8 cellular contexts compared by ENCODE assay signal in the genomic region with DNA sequence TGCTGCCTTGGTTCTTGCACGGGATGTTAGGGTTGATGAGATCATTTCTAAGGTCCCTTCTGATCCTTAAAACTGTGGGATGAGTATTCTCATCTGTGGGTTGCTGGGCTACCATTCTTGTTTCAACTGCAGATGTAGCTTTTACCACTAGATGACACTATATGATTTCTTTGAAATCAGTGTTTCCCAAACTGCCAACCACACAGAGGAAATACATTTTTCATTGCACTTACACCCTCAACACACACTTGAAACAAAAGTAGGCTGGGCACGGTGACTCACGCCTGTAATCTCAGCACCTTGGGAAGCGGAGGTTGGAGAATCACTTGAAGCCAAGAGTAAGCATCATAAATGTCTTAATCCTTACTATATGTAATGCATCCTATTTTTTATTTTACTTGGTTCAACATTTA. TPM values are rescaled to one million over a fixed set of nuclear protein-coding genes. Genes with fewer than 3 reads are reported as not detected.
DNase-seq lines count a peak whose midpoint lies in the region; ATAC-seq and TF ChIP-seq lines count a peak whose summit lies in the region.

No MANE protein-coding gene starts in this region.

- H3K27ac Mint-ChIP-seq in osteocyte (ENCODE audit: unreplicated experiment) = no peak overlapping the region

- no peak for TF ChIP-seq POLR2A in erythroblast (IDR thresholded peaks at IDR 0.05; ENCODE audit: low read length)

- H3K9me3 Mint-ChIP-seq in osteocyte (ENCODE audit: unreplicated experiment) = no peaks in the 10 kb centered on the region

- no peaks in the 10 kb centered on the region for H3K4me1 ChIP-seq in DND-41 (ENCODE audit: insufficient read depth, low read length)

- TF ChIP-seq CTCF in DND-41 (IDR thresholded peaks at IDR 0.05; ENCODE audit: borderline replicate concordance, extremely low read depth, low read length, poor library complexity, severe bottlenecking) (peak; percentile 81), VCaP (conservative IDR thresholded peaks at IDR 0.05) (peak; percentile 81), osteocyte (IDR thresholded peaks at IDR 0.05) (peak; percentile 59)

- no peaks in the 10 kb centered on the region for H3K27me3 Mint-ChIP-seq in osteocyte (ENCODE audit: unreplicated experiment)

- peaks cover 19% of the 10 kb centered on the region; the same call in 1 of the 2 replicates for H3K36me3 ChIP-seq in DND-41 (ENCODE audit: insufficient read depth, low read length)

- no peak overlapping the region for H2AFZ ChIP-seq in DND-41 (ENCODE audit: low read depth, low read length)

- H3K4me1 Mint-ChIP-seq in osteocyte (ENCODE audit: unreplicated experiment) = peaks cover 6% of the 10 kb centered on the region

- no peak overlapping the region for H3K4me2 ChIP-seq in DND-41 (ENCODE audit: insufficient read depth, low read length)

- H3K27ac ChIP-seq in DND-41 (ENCODE audit: low read length) = no peak overlapping the region
- no peak overlapping the region for H3K27ac ChIP-seq in VCaP

- H3K79me2 ChIP-seq in DND-41 (ENCODE audit: insufficient read depth, low read length) = peaks cover 7% of the 10 kb centered on the region; the same call in 1 of the 2 replicates

- H3K9ac ChIP-seq in DND-41 (ENCODE audit: low read depth, low read length) = no peak overlapping the region

- no peak overlapping the region for H3K4me3 ChIP-seq in DND-41 (ENCODE audit: low read depth in 1 of 2, low read length in 2 of 2)

- DNase-seq in DND-41 = peak; percentile 32
- peak; percentile 89 for DNase-seq in LHCN-M2 (ENCODE audit: low read depth)
- DNase-seq in erythroblast (lab: John Stamatoyannopoulos, UW) = peak; percentile 19 to 31
- no peak for DNase-seq in osteocyte (ENCODE audit: extremely low spot score, unreplicated experiment)
- no peak for DNase-seq in GDM1 (lab: John Stamatoyannopoulos, UW)

- H3K9me3 ChIP-seq in DND-41 (ENCODE audit: insufficient read depth, low read length, severe bottlenecking) = no peaks in the 10 kb centered on the region

- ATAC-seq in DND-41 (ENCODE audit: insufficient read depth, low read depth) (peak; percentile 84), GM18909 (IDR thresholded peaks at IDR 0.05; ENCODE audit: poor library complexity, unreplicated experiment) (no peak), HG03159 (IDR thresholded peaks at IDR 0.05; ENCODE audit: unreplicated experiment) (no peak)

- H3K27me3 ChIP-seq in DND-41 (ENCODE audit: insufficient read depth, low read length, poor library complexity) = no peaks in the 10 kb centered on the region

- H3K4me3 Mint-ChIP-seq in osteocyte (ENCODE audit: unreplicated experiment) = no peak overlapping the region

- peaks cover 19% of the 10 kb centered on the region for H3K36me3 Mint-ChIP-seq in osteocyte (ENCODE audit: unreplicated experiment)

- H4K20me1 ChIP-seq in DND-41 (ENCODE audit: insufficient read depth, low read length) = peaks cover 12% of the 10 kb centered on the region; the same call in 1 of the 2 replicates

RNA-seq across cellular contexts. Expression of gene LCMT1, which starts 15.3 kb away (rescaled TPM):
- total RNA-seq in LHCN-M2 (2014; rRNA removed) (36.6 and 40.9 TPM in 2 replicates), osteocyte (52.2 and 53.5 TPM in 2 replicates)
- polyA plus RNA-seq in LHCN-M2 (2012) = 48.1 TPM

Comparison
In these comparisons a context has a peak if more than half of its experiments do, and no peak if none do; other contexts are left out.
1. DNase-seq: peak in DND-41 (single experiment), LHCN-M2 (single experiment) and erythroblast (2 of 2); none in osteocyte (single experiment) and GDM1 (single experiment).
2. Peak in every context shown above with its lines, with median percentiles within 50 percentile points of each other: CTCF ChIP-seq.